ENCODE assay signal across 17 cellular contexts in genomic region chr6:111848262-111848661, GRCh38. TPM values are rescaled to one million over a fixed set of nuclear protein-coding genes. Genes with fewer than 3 reads are reported as not detected.
DNase-seq lines count a peak whose midpoint lies in the region; ATAC-seq and TF ChIP-seq lines count a peak whose summit lies in the region.
"Had no signal": no experiment of that assay in that cellular context is flagged by ENCODE, and none has a peak within 500 bp of the region (broad histone marks: within the 10 kb centered on the region; RNA-seq: fewer than 3 reads in every experiment).

No MANE protein-coding gene starts in this region.

- CTCF ChIA-PET in activated CD4-positive, alpha-beta T cell treated with anti-CD3 and anti-CD28 coated beads, Interleukin-2, amount 10 ng/mL, durations not matched to agents 7 days and 5 days (lab: Charles Lee): interaction anchor here (1.0 to 1.2 kb wide), 2 partner anchors 25 to 84 kb away, joined by 3 to 4 read pairs; partner anchors contain the start of gene FYN

- H3K4me1 Mint-ChIP-seq in activated CD4-positive, alpha-beta T cell treated with anti-CD3 and anti-CD28 coated beads, Interleukin-2, amount 10 ng/mL, durations not matched to agents 7 days and 5 days: peaks cover 42% of the 10 kb centered on the region
- H3K4me1 Mint-ChIP-seq in T-helper 17 cell: peaks cover 84% of the 10 kb centered on the region
- peaks cover 86% of the 10 kb centered on the region for H3K4me1 Mint-ChIP-seq in central memory CD8-positive, alpha-beta T cell

- intact Hi-C loops in heart left ventricle (cut with DNase I): no loop called here

- ATAC-seq in heart left ventricle (peak in 1 of 4 donors; percentile 1), T-helper 17 cell (no peak), GM21737 (IDR thresholded peaks at IDR 0.05; ENCODE audit: unreplicated experiment) (no peak)
- no peak for ATAC-seq in central memory CD8-positive, alpha-beta T cell (replicated peaks; ENCODE audit: extremely low read depth, poor library complexity, severe bottlenecking)
- ATAC-seq: PC-3 had no signal

- H3K79me1 ChIP-seq in neuronal stem cell (ENCODE audit: low read depth, low read length): peaks cover 8% of the 10 kb centered on the region

- H3K9me3 Mint-ChIP-seq in activated CD4-positive, alpha-beta T cell treated with anti-CD3 and anti-CD28 coated beads, Interleukin-2, amount 10 ng/mL, durations not matched to agents 7 days and 5 days: no peaks in the 10 kb centered on the region
- H3K9me3 Mint-ChIP-seq in central memory CD8-positive, alpha-beta T cell: no peaks in the 10 kb centered on the region

- no peak overlapping the region for H3K23ac ChIP-seq in neuronal stem cell (ENCODE audit: low read depth, low read length, poor library complexity)

- H4K91ac ChIP-seq in neuronal stem cell (ENCODE audit: low read depth, low read length, poor library complexity): no peak overlapping the region

- H3K36me3 ChIP-seq in heart left ventricle (peaks cover 0 to 7% (median 0%) of the 10 kb centered on the region in 9 donors), right atrium auricular region (no peaks in the 10 kb centered on the region), neuronal stem cell (replicated peaks in 1 of 2; ENCODE audit: control insufficient read depth in 2 of 2, insufficient read depth in 2 of 2, low read length in 2 of 2) (peaks cover 0 to 82% of the 10 kb centered on the region in 2 donors)

- no peaks in the 10 kb centered on the region for H3K27me3 ChIP-seq in heart left ventricle
- H3K27me3 ChIP-seq in right atrium auricular region: no peaks in the 10 kb centered on the region
- H3K27me3 ChIP-seq in neuronal stem cell (ENCODE audit: control insufficient read depth in 3 of 3, insufficient read depth in 3 of 3, low read depth in 1 of 3, low read length in 3 of 3): no peaks in the 10 kb centered on the region

- no peak overlapping the region for H3K14ac ChIP-seq in neuronal stem cell (ENCODE audit: low read length)

- no peak overlapping the region for H3K4me3 Mint-ChIP-seq in activated CD4-positive, alpha-beta T cell treated with anti-CD3 and anti-CD28 coated beads, Interleukin-2, amount 10 ng/mL, durations not matched to agents 7 days and 5 days
- peak overlapping the region; percentile 73 for H3K4me3 Mint-ChIP-seq in T-helper 17 cell
- H3K4me3 Mint-ChIP-seq in central memory CD8-positive, alpha-beta T cell: no peak overlapping the region

- no peak overlapping the region for H2BK120ac ChIP-seq in neuronal stem cell (ENCODE audit: low read depth, low read length)

- H2AK5ac ChIP-seq in neuronal stem cell (ENCODE audit: low read depth, low read length): no peak overlapping the region

- H3K27ac Mint-ChIP-seq in activated CD4-positive, alpha-beta T cell treated with anti-CD3 and anti-CD28 coated beads, Interleukin-2, amount 10 ng/mL, durations not matched to agents 7 days and 5 days: peak overlapping the region; percentile 7
- H3K27ac Mint-ChIP-seq in T-helper 17 cell: no peak overlapping the region
- H3K27ac Mint-ChIP-seq in central memory CD8-positive, alpha-beta T cell (ENCODE audit: low read depth): peak overlapping the region; percentile 94

- H2BK5ac ChIP-seq in neuronal stem cell (ENCODE audit: low read length): no peak overlapping the region

- peak overlapping the region in 10 of 12 donors; percentile 24 to 64 (median 44) for H3K27ac ChIP-seq in heart left ventricle
- peak overlapping the region in 1 of 2 donors; percentile 46 for H3K27ac ChIP-seq in right atrium auricular region
- H3K27ac ChIP-seq in neuronal stem cell (replicated peaks; ENCODE audit: low read length): no peak overlapping the region
- H3K27ac ChIP-seq: RWPE1 had no signal

- peaks cover 51% of the 10 kb centered on the region for H3K36me3 Mint-ChIP-seq in activated CD4-positive, alpha-beta T cell treated with anti-CD3 and anti-CD28 coated beads, Interleukin-2, amount 10 ng/mL, durations not matched to agents 7 days and 5 days (ENCODE audit: low read depth)
- peaks cover 2% of the 10 kb centered on the region for H3K36me3 Mint-ChIP-seq in T-helper 17 cell (ENCODE audit: low read depth)
- H3K36me3 Mint-ChIP-seq in central memory CD8-positive, alpha-beta T cell (ENCODE audit: insufficient read depth): peaks cover 52% of the 10 kb centered on the region

- no peak for TF ChIP-seq POLR2A in heart left ventricle (IDR thresholded peaks at IDR 0.05)

- peak overlapping the region in 1 of 12 donors; percentile 7 for H3K4me3 ChIP-seq in heart left ventricle
- H3K4me3 ChIP-seq in right atrium auricular region: no peak overlapping the region
- no peak overlapping the region for H3K4me3 ChIP-seq in neuronal stem cell (ENCODE audit: low read length in 2 of 2)

- H2BK15ac ChIP-seq in neuronal stem cell (ENCODE audit: low read length): no peak overlapping the region

- H3K4me2 ChIP-seq in neuronal stem cell (ENCODE audit: insufficient read depth, low read length, poor library complexity, severe bottlenecking): no peak overlapping the region

- TF ChIP-seq CTCF in heart left ventricle (IDR thresholded peaks at IDR 0.05) (no peak), right atrium auricular region (IDR thresholded peaks at IDR 0.05) (no peak)

- 48 to 53% (median 51%) methylated on average over 4 of the region's 4 CpGs for WGBS in heart left ventricle, 4 donors
- WGBS in neuronal stem cell (ENCODE audit: extremely low coverage in 2 of 2, insufficient read length in 2 of 2, insufficient replicate concordance in 1 of 2), 2 donors: no CpG with 5 or more reads among the region's 4 CpGs

- H3K27me3 Mint-ChIP-seq in activated CD4-positive, alpha-beta T cell treated with anti-CD3 and anti-CD28 coated beads, Interleukin-2, amount 10 ng/mL, durations not matched to agents 7 days and 5 days: no peaks in the 10 kb centered on the region
- no peaks in the 10 kb centered on the region for H3K27me3 Mint-ChIP-seq in T-helper 17 cell
- H3K27me3 Mint-ChIP-seq in central memory CD8-positive, alpha-beta T cell: no peaks in the 10 kb centered on the region

- H2BK12ac ChIP-seq in neuronal stem cell (ENCODE audit: low read length): no peak overlapping the region

- H3K18ac ChIP-seq in neuronal stem cell (ENCODE audit: low read length): no peak overlapping the region

- H2AFZ ChIP-seq in neuronal stem cell (ENCODE audit: low read length): no peak overlapping the region

- H4K8ac ChIP-seq in neuronal stem cell (ENCODE audit: low read depth, low read length): no peak overlapping the region

- POLR2A ChIA-PET in activated CD4-positive, alpha-beta T cell treated with anti-CD3 and anti-CD28 coated beads, Interleukin-2, amount 10 ng/mL, durations not matched to agents 7 days and 5 days (lab: Charles Lee): no interaction called here

- no peaks in the 10 kb centered on the region for H3K9me3 ChIP-seq in heart left ventricle
- no peaks in the 10 kb centered on the region for H3K9me3 ChIP-seq in right atrium auricular region
- no peaks in the 10 kb centered on the region for H3K9me3 ChIP-seq in T-helper 17 cell (ENCODE audit: control insufficient read depth, low read length, poor library complexity, severe bottlenecking)
- H3K9me3 ChIP-seq in neuronal stem cell (replicated peaks in 1 of 2; ENCODE audit: control insufficient read depth in 2 of 2, insufficient read depth in 1 of 2, low read depth in 1 of 2, low read length in 2 of 2): no peaks in the 10 kb centered on the region

- DNase-seq in activated CD4-positive, alpha-beta T cell treated with anti-CD3 and anti-CD28 coated beads, Interleukin-2, amount 10 ng/mL, durations not matched to agents 7 days and 5 days: no peak
- no peak for DNase-seq in activated CD4-positive, alpha-beta T cell treated with anti-CD3 and anti-CD28 coated beads, Interleukin-2, amount 50 U/mL, for 4 hours
- DNase-seq in heart left ventricle: no peak
- DNase-seq in right atrium auricular region (ENCODE audit: low spot score): no peak
- DNase-seq in T-helper 17 cell: no peak
- no peak for DNase-seq in central memory CD8-positive, alpha-beta T cell (ENCODE audit: low spot score in 2 of 2)
- DNase-seq in neuronal stem cell (ENCODE audit: low spot score): no peak
- DNase-seq: DMS153, GOT3, KG1, NCI-H1436, NCI-H2029 treated with DMSO at 0.1 percent for 48 hours, NCI-H510A, NCI-H774, PC-3 had no signal

- H3K9ac ChIP-seq in neuronal stem cell (ENCODE audit: low read depth, low read length, poor library complexity): no peak overlapping the region

- peaks cover 16 to 100% (median 91%) of the 10 kb centered on the region in 12 donors for H3K4me1 ChIP-seq in heart left ventricle
- peaks cover 0 to 92% of the 10 kb centered on the region in 2 donors for H3K4me1 ChIP-seq in right atrium auricular region
- H3K4me1 ChIP-seq in neuronal stem cell (ENCODE audit: control insufficient read depth in 2 of 2, insufficient read depth in 1 of 2, low read depth in 1 of 2, low read length in 2 of 2): peaks cover 37 to 63% of the 10 kb centered on the region in 2 donors

- no peak overlapping the region for H3K4ac ChIP-seq in neuronal stem cell (ENCODE audit: low read length)

RNA-seq across cellular contexts. Expression of gene FYN, which starts 25.0 kb away (rescaled TPM):
- 100 to 1,000 TPM; 179 to 225 TPM for total RNA-seq in activated CD4-positive, alpha-beta T cell treated with anti-CD3 and anti-CD28 coated beads, Interleukin-2, amount 10 ng/mL, durations not matched to agents 7 days and 5 days
- total RNA-seq in heart left ventricle (10 to 100 TPM; 28.1 to 72.4 (median 56.6) TPM), right atrium auricular region (10 to 100 TPM; 78.9 to 98.7 TPM), T-helper 17 cell (100 to 1,000 TPM; 455 to 472 TPM)
- 10 to 100 TPM; 14.7 to 29.4 TPM for polyA plus RNA-seq in heart left ventricle
- 176 TPM for polyA plus RNA-seq in neuronal stem cell (2013, experiment 1 of 2)
- 174 TPM for polyA plus RNA-seq in neuronal stem cell (2013, experiment 2 of 2)
